In genomic region chr15:79673416-79674123, GRCh38 we compare ENCODE assay signal across 8 cellular contexts.
DNase-seq lines count a peak whose midpoint lies in the region; ATAC-seq and TF ChIP-seq lines count a peak whose summit lies in the region.

No MANE protein-coding gene starts in this region.

- H3K9ac ChIP-seq in mammary epithelial cell (ENCODE audit: insufficient read depth, low read length) (no peak overlapping the region), trophoblast cell (ENCODE audit: low read length) (no peak overlapping the region)

- no peak overlapping the region for H2AK5ac ChIP-seq in trophoblast cell (ENCODE audit: low read length)

- no peak overlapping the region for H4K91ac ChIP-seq in trophoblast cell (ENCODE audit: low read depth, low read length)

- H3K9me3 ChIP-seq in mammary epithelial cell (replicated peaks; ENCODE audit: insufficient read depth, low read length) (no peaks in the 10 kb centered on the region), trophoblast cell (ENCODE audit: insufficient read depth, low read depth, low read length) (no peaks in the 10 kb centered on the region)

- H3K79me2 ChIP-seq in mammary epithelial cell (ENCODE audit: insufficient read depth, low read length), result no peaks in the 10 kb centered on the region
- H3K79me2 ChIP-seq in trophoblast cell (ENCODE audit: control insufficient read depth, insufficient read depth, low read length, poor library complexity), result no peaks in the 10 kb centered on the region

- H2AFZ ChIP-seq in mammary epithelial cell (ENCODE audit: low read depth, low read length) (no peak overlapping the region), trophoblast cell (ENCODE audit: insufficient read depth, low read length, poor library complexity) (no peak overlapping the region)

- no peak overlapping the region for H2BK5ac ChIP-seq in trophoblast cell (ENCODE audit: low read depth, low read length, poor library complexity)

- H2BK120ac ChIP-seq in trophoblast cell (ENCODE audit: insufficient read depth, low read length, poor library complexity), result no peak overlapping the region

- H3K4me1 ChIP-seq in mammary epithelial cell (ENCODE audit: insufficient read depth, low read length), result no peaks in the 10 kb centered on the region
- no peaks in the 10 kb centered on the region for H3K4me1 ChIP-seq in trophoblast cell (ENCODE audit: control insufficient read depth in 1 of 2, insufficient read depth in 2 of 2, low read length in 2 of 2)

- no peak overlapping the region for H4K12ac ChIP-seq in trophoblast cell (ENCODE audit: low read depth, low read length)

- no peak overlapping the region for H3K18ac ChIP-seq in trophoblast cell (ENCODE audit: low read length)

- DNase-seq in AG04449 (ENCODE audit: low read depth, low spot score) (peak; percentile 40), HT1080 (ENCODE audit: low read depth) (peak; percentile 86), mammary epithelial cell (peak; percentile 20), DMS79 (lab: John Stamatoyannopoulos, UW) (no peak), trophoblast cell (no peak)
- DNase-seq in activated CD8-positive, alpha-beta memory T cell treated with anti-CD3 and anti-CD28 coated beads for 24 hours, result no peak
- DNase-seq in NK-92 treated with Interleukin-12 subunit alpha and Interleukin-12 subunit beta, amount 100 ng/mL, for 24 hours (lab: John Stamatoyannopoulos, UW), result no peak

- H3K36me3 ChIP-seq in mammary epithelial cell (ENCODE audit: insufficient read depth, low read length), result no peaks in the 10 kb centered on the region
- no peaks in the 10 kb centered on the region for H3K36me3 ChIP-seq in trophoblast cell (ENCODE audit: control insufficient read depth in 1 of 2, insufficient read depth in 2 of 2, low read length in 2 of 2)

- CTCF ChIA-PET in AG04449 (lab: Yijun Ruan, JAX), result interaction anchor here (0.9 to 1.3 kb wide), 5 partner anchors 9 to 292 kb away, joined by 3 to 6 read pairs (median 4); no protein-coding TSS in a partner anchor
- CTCF ChIA-PET in mammary epithelial cell (lab: Charles Lee; ENCODE audit: low non-redundant PET), result no interaction called here

- H3K27me3 ChIP-seq in mammary epithelial cell (ENCODE audit: insufficient read depth, low read length) (no peaks in the 10 kb centered on the region), trophoblast cell (ENCODE audit: insufficient read depth, low read length) (no peaks in the 10 kb centered on the region)

- in situ Hi-C loops in mammary epithelial cell (cut with MboI; ENCODE audit: low sequenced_read_pairs in 2 of 2), result no loop called here

- H3K14ac ChIP-seq in trophoblast cell (ENCODE audit: low read length), result no peak overlapping the region

- 77% methylated on average over 4 of the region's 4 CpGs for WGBS in mammary epithelial cell (ENCODE audit: low coverage, missing lambda C conversion rate)
- no CpG with 5 or more reads among the region's 4 CpGs for WGBS in trophoblast cell (ENCODE audit: extremely low coverage, insufficient coverage, insufficient read length)

- no peak overlapping the region for H3K4ac ChIP-seq in trophoblast cell (ENCODE audit: low read depth, low read length)

- H3K4me3 ChIP-seq in AG04449 (ENCODE audit: low read depth, low read length) (no peak overlapping the region), mammary epithelial cell (replicated peaks in 1 of 3; ENCODE audit: insufficient read depth in 1 of 3, low read depth in 2 of 3, low read length in 3 of 3) (no peak overlapping the region), trophoblast cell (ENCODE audit: low read depth, low read length) (no peak overlapping the region)

- H3K79me1 ChIP-seq in trophoblast cell (ENCODE audit: low read length), result no peaks in the 10 kb centered on the region

- POLR2A ChIA-PET in AG04449 (lab: Yijun Ruan, JAX), result interaction anchor here (0.9 to 1.3 kb wide), 2 partner anchors 9 to 34 kb away, joined by 3 to 4 read pairs; no protein-coding TSS in a partner anchor

- no peak overlapping the region for H3K4me2 ChIP-seq in mammary epithelial cell (ENCODE audit: insufficient read depth, low read depth, low read length)
- H3K4me2 ChIP-seq in trophoblast cell (ENCODE audit: low read length), result no peak overlapping the region

- no peak overlapping the region for H4K8ac ChIP-seq in trophoblast cell (ENCODE audit: low read depth, low read length)

- no peaks in the 10 kb centered on the region for H4K20me1 ChIP-seq in mammary epithelial cell (ENCODE audit: insufficient read depth, low read length)

- dilution Hi-C loops in mammary epithelial cell (cut with HindIII; ENCODE audit: low sequenced_read_pairs), result no loop called here

- BruUV-seq in mammary epithelial cell (replicated peaks; lab: Mats Ljungman, UMichigan), result no TSS peak

- no peak overlapping the region for H3K27ac ChIP-seq in mammary epithelial cell (ENCODE audit: insufficient read depth, low read depth, low read length)
- H3K27ac ChIP-seq in trophoblast cell (ENCODE audit: low read depth, low read length), result no peak overlapping the region

- intact Hi-C loops in mammary epithelial cell (cut with micrococcal nuclease), result no loop called here

- H3K23ac ChIP-seq in trophoblast cell (ENCODE audit: low read length), result no peak overlapping the region

- no peak overlapping the region for H2BK12ac ChIP-seq in trophoblast cell (ENCODE audit: low read length)

- TF ChIP-seq CTCF in AG04449 (IDR thresholded peaks at IDR 0.05; ENCODE audit: insufficient read depth, low read length, missing control alignments), result no peak
- no peak for TF ChIP-seq CTCF in mammary epithelial cell (conservative IDR thresholded peaks at IDR 0.05 in 1 of 2, IDR thresholded peaks at IDR 0.05 in 1 of 2; ENCODE audit: extremely low read depth in 1 of 2, insufficient read depth in 1 of 2, low read depth in 1 of 2, low read length in 2 of 2)

- peak; percentile 83 for ATAC-seq in GM19463 (IDR thresholded peaks at IDR 0.05; ENCODE audit: unreplicated experiment)

Comparison
In these comparisons a context has a peak if more than half of its experiments do, and no peak if none do; other contexts are left out.
1. DNase-seq: peak in AG04449 (single experiment), HT1080 (single experiment) and mammary epithelial cell (single experiment); none in DMS79 (single experiment), trophoblast cell (0 of 2), activated CD8-positive, alpha-beta memory T cell treated with anti-CD3 and anti-CD28 coated beads for 24 hours (single experiment) and NK-92 treated with Interleukin-12 subunit alpha and Interleukin-12 subunit beta, amount 100 ng/mL, for 24 hours (single experiment).